ENCODE assay signal across 20 cellular contexts in the genomic region with DNA sequence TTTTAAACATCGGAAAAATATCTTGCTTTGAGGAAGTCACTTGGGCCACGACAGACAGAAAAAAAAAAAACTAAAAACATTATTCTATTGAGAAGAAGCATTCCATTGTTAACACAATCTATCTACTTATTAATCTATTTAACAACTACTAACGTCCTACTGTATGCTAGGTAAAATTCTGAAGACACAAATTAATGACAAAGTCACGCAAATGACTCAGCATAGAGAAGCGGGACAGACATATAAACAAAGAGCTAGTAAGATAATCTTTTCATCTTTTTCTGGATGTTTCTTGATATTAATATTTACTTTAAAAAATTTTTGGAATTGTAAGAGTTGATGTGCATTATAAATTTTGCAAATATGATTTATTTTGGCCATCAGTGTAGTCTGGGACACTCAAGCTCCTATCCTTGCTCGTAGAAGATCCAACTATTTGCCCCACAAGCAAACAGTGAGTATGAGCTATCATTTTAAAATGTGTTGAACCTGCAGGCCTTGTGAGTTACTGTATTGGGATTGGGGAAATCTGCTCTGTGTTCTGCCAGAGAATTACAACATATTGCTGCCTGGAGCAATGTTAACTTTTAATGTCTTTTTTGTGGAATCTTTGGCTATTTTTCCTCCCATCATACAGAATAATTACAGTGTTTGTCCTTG.
A peak's percentile ranks its signal among the peaks of the same experiment; 100 is the strongest.
DNase-seq lines count a peak whose midpoint lies in the region; ATAC-seq, FAIRE-seq and TF ChIP-seq lines count a peak whose summit lies in the region.
"Had no signal": no experiment of that assay in that cellular context is flagged by ENCODE, and none has a peak within 500 bp of the region (broad histone marks: within the 10 kb centered on the region; RNA-seq: fewer than 3 reads in every experiment).

No MANE protein-coding gene starts in this region.

- H3K27ac Mint-ChIP-seq in GM23338, result peak overlapping the region; percentile 56; the same call in 1 of the 2 replicates
- no peak overlapping the region for H3K27ac Mint-ChIP-seq in activated T-cell treated with anti-CD3 and anti-CD28 coated beads, Interleukin-2, amount 50 U/mL, for 24 hours
- H3K27ac Mint-ChIP-seq: CD4-positive, alpha-beta memory T cell had no signal

- no peak for TF ChIP-seq POLR2A in GM12892 (IDR thresholded peaks at IDR 0.05; ENCODE audit: low read depth, low read length)

- no peaks in the 10 kb centered on the region for H3K9me3 ChIP-seq in SK-N-MC (ENCODE audit: low read depth, low read length)
- H3K9me3 ChIP-seq: stomach had no signal

- H3K9ac ChIP-seq in SK-N-MC (ENCODE audit: insufficient read length), result no peak overlapping the region

- FAIRE-seq in GM12892 (lab: Jason Lieb, UNC), result no peak
- FAIRE-seq: GM12878, islet of Langerhans had no signal

- H3K4me1 ChIP-seq in GM23338 (ENCODE audit: insufficient read depth), result no peaks in the 10 kb centered on the region

- no peak overlapping the region for H2AFZ ChIP-seq in GM23338

- no peaks in the 10 kb centered on the region for H3K79me2 ChIP-seq in GM23338 (replicated peaks; ENCODE audit: insufficient read depth)

- H3K4me1 Mint-ChIP-seq in GM23338, result no peaks in the 10 kb centered on the region; the same call in 2 of the 3 replicates
- no peaks in the 10 kb centered on the region for H3K4me1 Mint-ChIP-seq in activated T-cell treated with anti-CD3 and anti-CD28 coated beads, Interleukin-2, amount 50 U/mL, for 24 hours (ENCODE audit: low read depth)
- H3K4me1 Mint-ChIP-seq: CD4-positive, alpha-beta memory T cell had no signal

- H3K27ac ChIP-seq in GM23338 (ENCODE audit: low read depth), result no peak overlapping the region
- 0 out of 2 replicates have a peak overlapping the region, but pooled peaks have one; percentile 1 for H3K27ac ChIP-seq in SK-N-MC
- H3K27ac ChIP-seq: stomach, WERI-Rb-1 had no signal

- TF ChIP-seq CTCF in GM23338 (conservative IDR thresholded peaks at IDR 0.05; ENCODE audit: low read depth in 2 of 2) (no peak), fibroblast of pulmonary artery (IDR thresholded peaks at IDR 0.05; ENCODE audit: low read length, missing control alignments) (no peak)

- no peaks in the 10 kb centered on the region for H3K9me2 ChIP-seq in GM23338 (ENCODE audit: insufficient read depth)

- DNase-seq in GM23338 (ENCODE audit: low spot score) (no peak), SK-N-MC (ENCODE audit: low read depth, low spot score) (no peak), fibroblast of pulmonary artery (ENCODE audit: low read depth) (peak; percentile 30), skeletal muscle cell (ENCODE audit: low read depth) (peak; percentile 38), GM12892 (ENCODE audit: insufficient read length) (no peak)
- no peak for DNase-seq in activated T-cell treated with anti-CD3 and anti-CD28 coated beads, Interleukin-2, amount 50 U/mL, for 24 hours
- DNase-seq: activated CD8-positive, alpha-beta memory T cell treated with anti-CD3 and anti-CD28 coated beads for 24 hours; activated effector memory CD4-positive, alpha-beta T cell treated with anti-CD3 and anti-CD28 coated beads, Interleukin-2, amount 50 U/mL, for 16 hours; aorta; CD4-positive, alpha-beta memory T cell; dermis blood vessel endothelial cell; NCI-H1105; NCI-H446 treated with DMSO at 0.1 percent for 48 hours; stomach; WERI-Rb-1 had no signal

- H4K20me1 ChIP-seq in GM23338 (replicated peaks; ENCODE audit: insufficient read depth), result no peaks in the 10 kb centered on the region

- no peaks in the 10 kb centered on the region for H3K36me3 Mint-ChIP-seq in GM23338 (ENCODE audit: low read depth)
- H3K36me3 Mint-ChIP-seq in activated T-cell treated with anti-CD3 and anti-CD28 coated beads, Interleukin-2, amount 50 U/mL, for 24 hours (ENCODE audit: low read depth), result no peaks in the 10 kb centered on the region
- H3K36me3 Mint-ChIP-seq: CD4-positive, alpha-beta memory T cell had no signal

- no peaks in the 10 kb centered on the region for H3K27me3 Mint-ChIP-seq in GM23338 (ENCODE audit: insufficient read depth, low read depth, poor library complexity)
- no peaks in the 10 kb centered on the region for H3K27me3 Mint-ChIP-seq in activated T-cell treated with anti-CD3 and anti-CD28 coated beads, Interleukin-2, amount 50 U/mL, for 24 hours
- H3K27me3 Mint-ChIP-seq: CD4-positive, alpha-beta memory T cell had no signal

- no peaks in the 10 kb centered on the region for H3K36me3 ChIP-seq in GM23338 (ENCODE audit: insufficient read depth)
- no peaks in the 10 kb centered on the region for H3K36me3 ChIP-seq in SK-N-MC (ENCODE audit: insufficient read depth, low read length)
- H3K36me3 ChIP-seq: stomach, WERI-Rb-1 had no signal

- no peaks in the 10 kb centered on the region for H3K9me3 Mint-ChIP-seq in GM23338
- H3K9me3 Mint-ChIP-seq in activated T-cell treated with anti-CD3 and anti-CD28 coated beads, Interleukin-2, amount 50 U/mL, for 24 hours, result no peaks in the 10 kb centered on the region

- ATAC-seq in GM23338 (no peak), HG02970 (IDR thresholded peaks at IDR 0.05; ENCODE audit: low FRiP score, unreplicated experiment) (no peak), HG02678 (IDR thresholded peaks at IDR 0.05; ENCODE audit: unreplicated experiment) (no peak)
- ATAC-seq: GM12878, HCT116 had no signal

- H3K27me3 ChIP-seq in GM23338 (ENCODE audit: insufficient read depth), result no peaks in the 10 kb centered on the region
- H3K27me3 ChIP-seq: stomach had no signal

- no peak overlapping the region for H3K4me3 Mint-ChIP-seq in GM23338
- no peak overlapping the region for H3K4me3 Mint-ChIP-seq in activated T-cell treated with anti-CD3 and anti-CD28 coated beads, Interleukin-2, amount 50 U/mL, for 24 hours
- H3K4me3 Mint-ChIP-seq: CD4-positive, alpha-beta memory T cell had no signal

- H3K4me3 ChIP-seq in GM23338 (no peak overlapping the region), SK-N-MC (no peak overlapping the region), fibroblast of pulmonary artery (replicated peaks; ENCODE audit: low read depth, low read length) (no peak overlapping the region), skeletal muscle cell (ENCODE audit: low read depth, low read length) (no peak overlapping the region)
- H3K4me3 ChIP-seq: GM12878, stomach had no signal

- no peaks in the 10 kb centered on the region for H3F3A ChIP-seq in GM23338 (replicated peaks; ENCODE audit: low read depth)

- no peak overlapping the region for H3K4me2 ChIP-seq in GM23338

TF ChIP-seq in GM23338, 12 proteins besides CTCF, POLR2A, EP300 and RAD21 (continues in another document):
- TF ChIP-seq POLR2AphosphoS5 (IDR thresholded peaks at IDR 0.05; ENCODE audit: low read depth) (no peak), JUNB (IDR thresholded peaks at IDR 0.05; ENCODE audit: unreplicated experiment) (no peak), EZH2 (IDR thresholded peaks at IDR 0.05; ENCODE audit: low read depth, unreplicated experiment) (no peak), CREB1 (CRISPR knock-in tag; IDR thresholded peaks at IDR 0.05; ENCODE audit: low read depth) (no peak), EZH2phosphoT487 (IDR thresholded peaks at IDR 0.05; ENCODE audit: unreplicated experiment) (no peak), STAT1 (IDR thresholded peaks at IDR 0.05; ENCODE audit: unreplicated experiment) (no peak), ZNF114 (CRISPR knock-in tag; IDR thresholded peaks at IDR 0.05) (no peak)
- TF ChIP-seq, protein P1, sequence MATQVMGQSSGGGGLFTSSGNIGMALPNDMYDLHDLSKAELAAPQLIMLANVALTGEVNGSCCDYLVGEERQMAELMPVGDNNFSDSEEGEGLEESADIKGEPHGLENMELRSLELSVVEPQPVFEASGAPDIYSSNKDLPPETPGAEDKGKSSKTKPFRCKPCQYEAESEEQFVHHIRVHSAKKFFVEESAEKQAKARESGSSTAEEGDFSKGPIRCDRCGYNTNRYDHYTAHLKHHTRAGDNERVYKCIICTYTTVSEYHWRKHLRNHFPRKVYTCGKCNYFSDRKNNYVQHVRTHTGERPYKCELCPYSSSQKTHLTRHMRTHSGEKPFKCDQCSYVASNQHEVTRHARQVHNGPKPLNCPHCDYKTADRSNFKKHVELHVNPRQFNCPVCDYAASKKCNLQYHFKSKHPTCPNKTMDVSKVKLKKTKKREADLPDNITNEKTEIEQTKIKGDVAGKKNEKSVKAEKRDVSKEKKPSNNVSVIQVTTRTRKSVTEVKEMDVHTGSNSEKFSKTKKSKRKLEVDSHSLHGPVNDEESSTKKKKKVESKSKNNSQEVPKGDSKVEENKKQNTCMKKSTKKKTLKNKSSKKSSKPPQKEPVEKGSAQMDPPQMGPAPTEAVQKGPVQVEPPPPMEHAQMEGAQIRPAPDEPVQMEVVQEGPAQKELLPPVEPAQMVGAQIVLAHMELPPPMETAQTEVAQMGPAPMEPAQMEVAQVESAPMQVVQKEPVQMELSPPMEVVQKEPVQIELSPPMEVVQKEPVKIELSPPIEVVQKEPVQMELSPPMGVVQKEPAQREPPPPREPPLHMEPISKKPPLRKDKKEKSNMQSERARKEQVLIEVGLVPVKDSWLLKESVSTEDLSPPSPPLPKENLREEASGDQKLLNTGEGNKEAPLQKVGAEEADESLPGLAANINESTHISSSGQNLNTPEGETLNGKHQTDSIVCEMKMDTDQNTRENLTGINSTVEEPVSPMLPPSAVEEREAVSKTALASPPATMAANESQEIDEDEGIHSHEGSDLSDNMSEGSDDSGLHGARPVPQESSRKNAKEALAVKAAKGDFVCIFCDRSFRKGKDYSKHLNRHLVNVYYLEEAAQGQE (IDR thresholded peaks at IDR 0.05; ENCODE audit: unreplicated experiment), result no peak

Comparison
In these comparisons a context has a peak if more than half of its experiments do, and no peak if none do; other contexts are left out.
1. DNase-seq: peak in fibroblast of pulmonary artery (single experiment) and skeletal muscle cell (single experiment); none in GM23338 (single experiment), SK-N-MC (single experiment), activated T-cell treated with anti-CD3 and anti-CD28 coated beads, Interleukin-2, amount 50 U/mL, for 24 hours (single experiment) and GM12892 (single experiment).